ENCODE assay signal across 29 cellular contexts in the genomic region with DNA sequence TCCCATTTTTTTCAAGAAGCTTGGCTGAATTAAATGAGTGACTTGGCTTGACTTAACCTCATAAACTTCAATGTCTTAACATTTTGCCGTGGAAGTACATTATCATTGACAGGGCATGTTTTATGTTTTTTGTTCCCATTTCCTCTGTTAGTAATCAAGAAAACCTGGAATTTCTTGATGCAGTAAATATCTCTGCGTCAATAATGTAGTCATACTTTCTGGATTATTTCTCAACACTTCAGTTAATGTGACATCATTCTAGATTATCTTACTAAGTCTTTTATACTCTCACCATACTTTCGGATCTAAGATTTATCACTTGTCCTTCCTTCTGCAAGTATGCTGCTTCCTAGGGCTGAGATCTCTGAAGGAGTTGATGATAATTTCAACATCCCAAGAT. TPM values are rescaled to one million over a fixed set of nuclear protein-coding genes. Genes with fewer than 3 reads are reported as not detected.
"Had no signal": no experiment of that assay in that cellular context is flagged by ENCODE, and none has a peak within 500 bp of the region (broad histone marks: within the 10 kb centered on the region; RNA-seq: fewer than 3 reads in every experiment).

No MANE protein-coding gene starts in this region.

- H3K27ac ChIP-seq: epithelial cell of prostate, esophagus squamous epithelium, lower lobe of right lung, thyroid gland had no signal

- H3K4me3 ChIP-seq: esophagus squamous epithelium, heart left ventricle, lower lobe of right lung, smooth muscle cell, thyroid gland had no signal

- H3K4me2 ChIP-seq: smooth muscle cell had no signal

- DNase-seq: activated CD4-positive, alpha-beta T cell treated with anti-CD3 and anti-CD28 coated beads for 48 hours; activated CD4-positive, alpha-beta T cell treated with anti-CD3 and anti-CD28 coated beads, Interleukin-2, amount 50 U/mL, for 48 hours; activated CD8-positive, alpha-beta memory T cell treated with anti-CD3 and anti-CD28 coated beads for 24 hours; activated gamma-delta T cell; activated naive CD4-positive, alpha-beta T cell treated with anti-CD3 and anti-CD28 coated beads, Interleukin-2, amount 10 ng/mL, durations not matched to agents 7 days and 5 days; activated naive CD8-positive, alpha-beta T cell treated with anti-CD3 and anti-CD28 coated beads, Interleukin-2, amount 10 ng/mL, durations not matched to agents 7 days and 5 days; activated T-cell treated with anti-CD3 and anti-CD28 coated beads, Interleukin-2, amount 50 U/mL, for 24 hours; caudate nucleus; esophagus squamous epithelium; foreskin fibroblast; heart left ventricle; kidney glomerular epithelial cell; lower lobe of right lung; mesenchymal stem cell; natural killer cell; retina; stimulated activated CD4-positive, alpha-beta T cell treated with anti-CD3 and anti-CD28 coated beads, Interleukin-1b, Interleukin-23, amount 100 ng/mL, for 48 hours; stimulated activated CD4-positive, alpha-beta T cell treated with anti-CD3 and anti-CD28 coated beads, Interleukin-4, amount 100 ng/mL, for 4 hours; stimulated activated CD8-positive, alpha-beta memory T cell treated with anti-CD3 and anti-CD28 coated beads, Interleukin-4, amount 100 ng/mL, for 48 hours; stimulated activated naive CD8-positive, alpha-beta T cell treated with anti-CD3 and anti-CD28 coated beads, Interleukin-15, amount 100 ng/mL, for 72 hours; substantia nigra; thyroid gland had no signal

- ATAC-seq: activated CD4-positive, CD25-positive, alpha-beta regulatory T cell treated with anti-CD3 and anti-CD28 coated beads, Interleukin-2, amount 50 U/mL, for 24 hours; lower lobe of right lung; natural killer cell; sciatic nerve; stimulated activated memory B cell treated with anti-CD40 and anti-IgM and Interleukin-4, amounts not matched to agents 10 μg/mL and 1 μg/mL and 100 μg/mL, for 72 hours; stimulated activated naive CD8-positive, alpha-beta T cell treated with anti-CD3 and anti-CD28 coated beads, Interleukin-15, amount 100 ng/mL, for 72 hours had no signal

- H3K9me3 ChIP-seq: esophagus squamous epithelium, heart left ventricle, lower lobe of right lung, thyroid gland had no signal

- H3K36me3 ChIP-seq: esophagus squamous epithelium, heart left ventricle, lower lobe of right lung, thyroid gland had no signal

- H3K27me3 ChIP-seq: esophagus squamous epithelium, heart left ventricle, thyroid gland had no signal

- H3K4me1 ChIP-seq: esophagus squamous epithelium, lower lobe of right lung, thyroid gland had no signal

RNA-seq across cellular contexts. Expression of a gene that starts 58.6 kb away (rescaled TPM):
- total RNA-seq: activated naive CD8-positive, alpha-beta T cell treated with anti-CD3 and anti-CD28 coated beads, Interleukin-2, amount 10 ng/mL, durations not matched to agents 7 days and 5 days; chondrocyte; natural killer cell; T-helper 1 cell treated with Interleukin-12 subunit alpha and Interleukin-12 subunit beta and Interleukin-4 antibody, amounts not matched to agents 30 ng/mL and 1 ng/mL, for 36 hours had no signal
